Comparison of ENCODE assay signal across 25 cellular contexts in genomic region chr7:15618275-15618674, GRCh38. TPM values are rescaled to one million over a fixed set of nuclear protein-coding genes. Genes with fewer than 3 reads are reported as not detected.
DNase-seq lines count a peak whose midpoint lies in the region; ATAC-seq and FAIRE-seq lines count a peak whose summit lies in the region.
"Had no signal": no experiment of that assay in that cellular context is flagged by ENCODE, and none has a peak within 500 bp of the region (broad histone marks: within the 10 kb centered on the region; RNA-seq: fewer than 3 reads in every experiment).

No MANE protein-coding gene starts in this region.

- peak; percentile 53 for FAIRE-seq in G401.6 (lab: Jason Lieb, UNC)
- FAIRE-seq in RCC 7860 (lab: Jason Lieb, UNC), result peak; percentile 23
- FAIRE-seq: GM12891, GM19239 had no signal

- ATAC-seq in left lobe of liver, result peak; percentile 40

- no peak for DNase-seq in RCC 7860 (ENCODE audit: low spot score)
- no peak for DNase-seq in left lobe of liver (ENCODE audit: low spot score)
- DNase-seq in cortex of kidney (lab: John Stamatoyannopoulos, UW), result no peak
- no peak for DNase-seq in NCI-H2081 (lab: John Stamatoyannopoulos, UW)
- no peak for DNase-seq in MV-4-11 (lab: John Stamatoyannopoulos, UW)
- DNase-seq: 8988T; ACHN; BE2C; C1 segment of cervical spinal cord; CD4-positive, alpha-beta memory T cell; CD4-positive, CD25-positive, alpha-beta regulatory T cell; CD8-positive, alpha-beta memory T cell; COR-L47; DMS 273 treated with DMSO at 0.1 percent for 48 hours; DMS153; DMS53; DMS79; DND-41; EL; GF-D8 had no signal

RNA-seq across cellular contexts. Expression of gene AGMO, which starts 56.5 kb away (rescaled TPM):
- total RNA-seq in left lobe of liver, result 33.0 TPM
- total RNA-seq: A673; CD4-positive, alpha-beta memory T cell; CD4-positive, CD25-positive, alpha-beta regulatory T cell; CD8-positive, alpha-beta memory T cell; G401 had no signal
